In genomic region chr16:22122239-22122638, GRCh38 we compare ENCODE assay signal across 39 cellular contexts. TPM values are rescaled to one million over a fixed set of nuclear protein-coding genes. Genes with fewer than 3 reads are reported as not detected.
"Had no signal": no experiment of that assay in that cellular context is flagged by ENCODE, and none has a peak within 500 bp of the region (broad histone marks: within the 10 kb centered on the region; RNA-seq: fewer than 3 reads in every experiment).

No MANE protein-coding gene starts in this region.

- H3K4me3 ChIP-seq: MG63 had no signal

- H3K9me3 ChIP-seq: MG63 had no signal

- DNase-seq: Karpas-422, Kasumi-1, MG63, MM.1S, MV-4-11, NCI-H1048, NCI-H1092, NCI-H1092 treated with DMSO at 0.1 percent for 48 hours, NCI-H1105, NCI-H1105 treated with DMSO at 0.1 percent for 48 hours, NCI-H1417, NCI-H1417 treated with DMSO at 0.1 percent for 48 hours, NCI-H1436, NCI-H1436 treated with DMSO at 0.1 percent for 48 hours, NCI-H146, NCI-H1694, NCI-H1694 treated with DMSO at 0.1 percent for 48 hours, NCI-H187, NCI-H187 treated with DMSO at 0.1 percent for 48 hours, NCI-H1930, NCI-H2029, NCI-H2029 treated with DMSO at 0.1 percent for 48 hours, NCI-H2081, NCI-H2081 treated with DMSO at 0.1 percent for 48 hours, NCI-H2107, NCI-H2171, NCI-H2171 treated with DMSO at 0.1 percent for 48 hours, NCI-H2227 treated with DMSO at 0.1 percent for 48 hours, NCI-H226, NCI-H345, NCI-H446, NCI-H446 treated with DMSO at 0.1 percent for 48 hours, NCI-H510A, NCI-H510A treated with DMSO at 0.1 percent for 48 hours, NCI-H524 had no signal

- H3K36me3 ChIP-seq: MG63 had no signal

RNA-seq across cellular contexts. Expression of gene VWA3A, which starts 29.9 kb away (rescaled TPM):
- total RNA-seq: LHCN-M2, M059J, MCF 10A, NCI-H460 had no signal

RNA-seq across cellular contexts. Expression of gene SDR42E2, which starts 40.1 kb away (rescaled TPM):
- total RNA-seq: LHCN-M2, M059J, MCF 10A, NCI-H460 had no signal
